In genomic region chr11:126480410-126481302, GRCh38 we compare ENCODE assay signal across 8 cellular contexts.
DNase-seq lines count a peak whose midpoint lies in the region; ATAC-seq, FAIRE-seq and TF ChIP-seq lines count a peak whose summit lies in the region.

No MANE protein-coding gene starts in this region.

- no peaks in the 10 kb centered on the region for H3K79me2 ChIP-seq in KMS-11 (ENCODE audit: insufficient read depth, low read depth)

- DNase-seq in DMS114 treated with DMSO at 0.1 percent for 48 hours (lab: John Stamatoyannopoulos, UW; ENCODE audit: unreplicated experiment) (peak; percentile 39), RCC 7860 (ENCODE audit: low spot score) (peak; percentile 64), activated T-helper 1 cell treated with Interleukin-2 at 50 U/mL for 16 hours (ENCODE audit: low read depth) (peak; percentile 35), fibroblast of peridontal ligament (ENCODE audit: extremely low read depth) (peak; percentile 93), nephron progenitor cell (peak; percentile 73)
- peak; percentile 52 for DNase-seq in stimulated activated naive CD4-positive, alpha-beta T cell treated with Interleukin-2 at 50 U/mL for 16 hours (lab: John Stamatoyannopoulos, UW)

- H2AFZ ChIP-seq in KMS-11 (ENCODE audit: low read depth), result peak overlapping the region; percentile 91; the same call in 1 of the 2 replicates

- no peaks in the 10 kb centered on the region for H3K9me3 Mint-ChIP-seq in nephron progenitor cell

- FAIRE-seq in RCC 7860 (lab: Jason Lieb, UNC), result peak; percentile 41

- H3K27me3 Mint-ChIP-seq in nephron progenitor cell (ENCODE audit: low read depth, poor library complexity), result peaks cover 8% of the 10 kb centered on the region

- H3K27ac Mint-ChIP-seq in nephron progenitor cell, result no peak overlapping the region

- H3K36me3 Mint-ChIP-seq in nephron progenitor cell (ENCODE audit: low read depth), result no peaks in the 10 kb centered on the region

- peaks cover 66% of the 10 kb centered on the region for H3K4me1 Mint-ChIP-seq in nephron progenitor cell

- H3K4me1 ChIP-seq in KMS-11 (ENCODE audit: low read depth, poor library complexity, severe bottlenecking), result peaks cover 15% of the 10 kb centered on the region

- H3K27me3 ChIP-seq in KMS-11 (ENCODE audit: insufficient read depth, low read depth), result no peaks in the 10 kb centered on the region

- H3K9ac ChIP-seq in KMS-11, result peak overlapping the region; percentile 68; the same call in 1 of the 2 replicates

- peak overlapping the region; percentile 50 for H3K4me3 Mint-ChIP-seq in nephron progenitor cell

- TF ChIP-seq CTCF in KMS-11 (conservative IDR thresholded peaks at IDR 0.05; ENCODE audit: low read depth, low read length) (peak; percentile 86), nephron progenitor cell (IDR thresholded peaks at IDR 0.05) (peak; percentile 83)

- no peak overlapping the region for H3K4me3 ChIP-seq in KMS-11 (IDR thresholded peaks at IDR 0.05; ENCODE audit: insufficient read depth, low read depth, low read length)

- no peaks in the 10 kb centered on the region for H3K36me3 ChIP-seq in KMS-11 (ENCODE audit: insufficient read depth)

- peak overlapping the region; percentile 69 for H3K27ac ChIP-seq in KMS-11

- peak overlapping the region; percentile 65 for H3K4me2 ChIP-seq in KMS-11

- no peaks in the 10 kb centered on the region for H4K20me1 ChIP-seq in KMS-11 (ENCODE audit: insufficient read depth)

- peak; percentile 58 for ATAC-seq in GM21576 (IDR thresholded peaks at IDR 0.05; ENCODE audit: unreplicated experiment)

Comparison
In these comparisons a context has a peak if more than half of its experiments do, and no peak if none do; other contexts are left out.
1. DNase-seq: peak in every context shown above with its lines; median percentile 93 in fibroblast of peridontal ligament; 73 in nephron progenitor cell; 64 in RCC 7860; 52 in stimulated activated naive CD4-positive, alpha-beta T cell treated with Interleukin-2 at 50 U/mL for 16 hours; 39 in DMS114 treated with DMSO at 0.1 percent for 48 hours; 35 in activated T-helper 1 cell treated with Interleukin-2 at 50 U/mL for 16 hours.